In genomic region chr1:219123041-219123440, GRCh38 we compare ENCODE assay signal across 21 cellular contexts. TPM values are rescaled to one million over a fixed set of nuclear protein-coding genes. Genes with fewer than 3 reads are reported as not detected.
A peak's percentile ranks its signal among the peaks of the same experiment; 100 is the strongest.
DNase-seq lines count a peak whose midpoint lies in the region; ATAC-seq lines count a peak whose summit lies in the region.
"Had no signal": no experiment of that assay in that cellular context is flagged by ENCODE, and none has a peak within 500 bp of the region (broad histone marks: within the 10 kb centered on the region; RNA-seq: fewer than 3 reads in every experiment).

No MANE protein-coding gene starts in this region.

- H3K36me3 ChIP-seq in rectal smooth muscle tissue (ENCODE audit: control insufficient read depth, insufficient read depth, low read length) = no peaks in the 10 kb centered on the region
- H3K36me3 ChIP-seq: breast epithelium, pancreas, stomach had no signal

- H3K27ac ChIP-seq in right cardiac atrium (ENCODE audit: low read length) (no peak overlapping the region), rectal smooth muscle tissue (ENCODE audit: low read depth, low read length) (peak overlapping the region; percentile 8)
- H3K27ac ChIP-seq: breast epithelium, hepatocyte, pancreas, PC-9, stomach had no signal

- no peaks in the 10 kb centered on the region for H3K4me1 ChIP-seq in right cardiac atrium (ENCODE audit: control insufficient read depth, insufficient read depth, low read length)
- H3K4me1 ChIP-seq in rectal smooth muscle tissue (ENCODE audit: control insufficient read depth, insufficient read depth, low read length) = no peaks in the 10 kb centered on the region
- H3K4me1 ChIP-seq: breast epithelium, Caco-2, pancreas, stomach had no signal

- H3K36me3 Mint-ChIP-seq in stimulated activated naive B cell treated with anti-CD40 and anti-IgM and Interleukin-4, amounts not matched to agents 10 μg/mL and 1 μg/mL and 100 μg/mL, for 72 hours = peaks cover 0 to 2% of the 10 kb centered on the region in 2 donors
- H3K36me3 Mint-ChIP-seq: activated naive CD8-positive, alpha-beta T cell treated with anti-CD3 and anti-CD28 coated beads for 36 hours had no signal

- peaks cover 0 to 2% of the 10 kb centered on the region in 2 donors for H3K4me1 Mint-ChIP-seq in stimulated activated naive B cell treated with anti-CD40 and anti-IgM and Interleukin-4, amounts not matched to agents 10 μg/mL and 1 μg/mL and 100 μg/mL, for 72 hours
- H3K4me1 Mint-ChIP-seq: activated naive CD8-positive, alpha-beta T cell treated with anti-CD3 and anti-CD28 coated beads for 36 hours had no signal

- H3K4me3 Mint-ChIP-seq in stimulated activated naive B cell treated with anti-CD40 and anti-IgM and Interleukin-4, amounts not matched to agents 10 μg/mL and 1 μg/mL and 100 μg/mL, for 72 hours = no peak overlapping the region
- H3K4me3 Mint-ChIP-seq: activated naive CD8-positive, alpha-beta T cell treated with anti-CD3 and anti-CD28 coated beads for 36 hours had no signal

- peaks cover under 1 to 14% of the 10 kb centered on the region in 2 donors for H3K27me3 Mint-ChIP-seq in stimulated activated naive B cell treated with anti-CD40 and anti-IgM and Interleukin-4, amounts not matched to agents 10 μg/mL and 1 μg/mL and 100 μg/mL, for 72 hours
- H3K27me3 Mint-ChIP-seq: activated naive CD8-positive, alpha-beta T cell treated with anti-CD3 and anti-CD28 coated beads for 36 hours had no signal

- H3K27me3 ChIP-seq in right cardiac atrium (ENCODE audit: control insufficient read depth, insufficient read depth) (no peaks in the 10 kb centered on the region), rectal smooth muscle tissue (ENCODE audit: control insufficient read depth, insufficient read depth, low read length) (no peaks in the 10 kb centered on the region)
- H3K27me3 ChIP-seq: breast epithelium, dorsolateral prefrontal cortex, hepatocyte, pancreas, stomach had no signal

- H3K9me3 ChIP-seq in right cardiac atrium (ENCODE audit: control insufficient read depth, low read length) = no peaks in the 10 kb centered on the region
- H3K9me3 ChIP-seq: breast epithelium, Caco-2, pancreas, stomach had no signal

- DNase-seq in EH (ENCODE audit: low read depth) (peak; percentile 10), RPMI7951 (ENCODE audit: low read depth) (peak; percentile 26), right cardiac atrium (peak; percentile 19 to 46 (median 37)), NOMO-1 (lab: John Stamatoyannopoulos, UW; ENCODE audit: unreplicated experiment in 2 of 2) (no peak)
- no peak for DNase-seq in stimulated activated naive B cell treated with anti-CD40 and anti-IgM and Interleukin-4, amounts not matched to agents 10 μg/mL and 1 μg/mL and 100 μg/mL, for 72 hours
- DNase-seq: activated naive CD8-positive, alpha-beta T cell treated with anti-CD3 and anti-CD28 coated beads for 36 hours; AML-193; Caco-2; erythroblast; kidney; NCI-H2081; NCI-H526 treated with DMSO at 0.1 percent for 48 hours; pancreas; PC-9; stomach had no signal

- intact Hi-C loops in right cardiac atrium (cut with DNase I) = no loop called here

- WGBS in right cardiac atrium = 30% methylated on average over 4 of the region's 4 CpGs

- H3K9ac ChIP-seq in rectal smooth muscle tissue (ENCODE audit: low read length) = no peak overlapping the region

- H3K9me3 Mint-ChIP-seq in stimulated activated naive B cell treated with anti-CD40 and anti-IgM and Interleukin-4, amounts not matched to agents 10 μg/mL and 1 μg/mL and 100 μg/mL, for 72 hours = no peaks in the 10 kb centered on the region
- H3K9me3 Mint-ChIP-seq: activated naive CD8-positive, alpha-beta T cell treated with anti-CD3 and anti-CD28 coated beads for 36 hours had no signal

- no peak overlapping the region for H3K27ac Mint-ChIP-seq in stimulated activated naive B cell treated with anti-CD40 and anti-IgM and Interleukin-4, amounts not matched to agents 10 μg/mL and 1 μg/mL and 100 μg/mL, for 72 hours
- H3K27ac Mint-ChIP-seq: activated naive CD8-positive, alpha-beta T cell treated with anti-CD3 and anti-CD28 coated beads for 36 hours had no signal

- peak; percentile 47 to 66 for ATAC-seq in right cardiac atrium
- no peak for ATAC-seq in stimulated activated naive B cell treated with anti-CD40 and anti-IgM and Interleukin-4, amounts not matched to agents 10 μg/mL and 1 μg/mL and 100 μg/mL, for 72 hours (replicated peaks)
- no peak for ATAC-seq in HG02884 (IDR thresholded peaks at IDR 0.05; ENCODE audit: unreplicated experiment)
- ATAC-seq in HG03442 (IDR thresholded peaks at IDR 0.05; ENCODE audit: unreplicated experiment) = no peak
- ATAC-seq: pancreas had no signal

- H3K4me3 ChIP-seq in right cardiac atrium (ENCODE audit: low read length) (no peak overlapping the region), rectal smooth muscle tissue (ENCODE audit: low read length) (no peak overlapping the region)
- H3K4me3 ChIP-seq: breast epithelium, hepatocyte, pancreas, PC-9, stomach had no signal

RNA-seq across cellular contexts. Expression of gene LYPLAL1, which starts 50.6 kb away (rescaled TPM):
- total RNA-seq in RPMI7951 (2014; rRNA removed; shearing (Covaris generic)) = 13.7 and 15.1 TPM in 2 replicates
- 10 to 100 TPM; 52.6 to 84.2 (median 58.2) TPM for total RNA-seq in right cardiac atrium
- 45.8 TPM for polyA plus RNA-seq in right cardiac atrium

Comparison
In these comparisons a context has a peak if more than half of its experiments do, and no peak if none do; other contexts are left out.
1. DNase-seq: peak in EH (single experiment), RPMI7951 (single experiment) and right cardiac atrium (3 of 3); none in stimulated activated naive B cell treated with anti-CD40 and anti-IgM and Interleukin-4, amounts not matched to agents 10 μg/mL and 1 μg/mL and 100 μg/mL, for 72 hours (single experiment) and NOMO-1 (0 of 2).
2. ATAC-seq: peak in right cardiac atrium (2 of 2); none in stimulated activated naive B cell treated with anti-CD40 and anti-IgM and Interleukin-4, amounts not matched to agents 10 μg/mL and 1 μg/mL and 100 μg/mL, for 72 hours (0 of 2), HG02884 (single experiment) and HG03442 (single experiment).